In the genomic region with DNA sequence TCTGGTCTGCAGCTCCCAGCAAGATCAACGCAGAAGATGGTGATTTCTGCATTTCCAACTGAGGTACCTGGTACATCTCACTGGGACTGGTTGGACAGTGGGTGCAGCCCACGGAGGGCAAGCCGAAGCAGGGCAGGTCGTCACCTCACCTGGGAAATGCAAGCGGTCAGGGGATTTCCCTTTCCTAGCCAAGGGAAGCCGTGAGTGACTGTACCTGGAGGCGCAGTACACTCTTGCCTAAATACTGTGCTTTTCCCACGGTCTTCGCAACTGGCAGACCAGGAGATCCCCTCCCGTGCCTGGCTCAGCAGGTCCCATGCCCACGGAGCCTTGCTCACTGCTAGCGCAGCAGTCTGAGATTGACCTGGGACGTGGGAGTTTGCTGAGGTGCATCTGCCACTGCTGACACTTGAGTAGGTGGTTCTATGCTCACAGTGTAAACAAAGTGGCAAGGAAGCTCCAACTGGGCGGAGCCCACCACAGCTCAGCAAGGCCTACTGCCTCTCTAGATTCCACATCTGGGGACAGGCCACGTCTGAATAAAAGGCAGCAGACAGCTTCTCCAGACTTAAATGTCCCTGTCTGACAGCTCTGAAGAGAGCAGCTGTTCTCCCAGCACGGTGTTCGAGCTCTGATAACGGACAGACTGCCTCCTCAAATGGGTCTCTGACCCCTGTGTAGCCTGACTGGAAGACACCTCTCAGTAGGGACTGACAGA, we compare ENCODE assay signal across 8 cellular contexts. TPM values are rescaled to one million over a fixed set of nuclear protein-coding genes. Genes with fewer than 3 reads are reported as not detected.
DNase-seq lines count a peak whose midpoint lies in the region; ATAC-seq and TF ChIP-seq lines count a peak whose summit lies in the region.
"Not testable (repeated sequence)": the region's sequence is repeated elsewhere in the genome, so short reads cannot be mapped to it uniquely, and the experiment has no call there.

No MANE protein-coding gene starts in this region.

- H3K9me3 ChIP-seq in CD4-positive, alpha-beta T cell (ENCODE audit: control insufficient read depth, low read length), result not testable (repeated sequence)

- H3K27ac ChIP-seq in CD4-positive, alpha-beta T cell (ENCODE audit: low read depth, low read length), result not testable (repeated sequence)

- CTCF ChIA-PET in CD4-positive, alpha-beta T cell (lab: Charles Lee), result not testable (repeated sequence)

- DNase-seq in CD4-positive, alpha-beta T cell, result peak in 9 of 10 experiments; percentile 4 to 41 (median 20)
- DNase-seq in T follicular helper cell (ENCODE audit: low read depth) (peak; percentile 1), islet precursor cell (peak; percentile 51)
- DNase-seq in activated CD4-positive, alpha-beta T cell treated with anti-CD3 and anti-CD28 coated beads, Interleukin-2, amount 50 U/mL, for 24 hours (ENCODE audit: low read depth in 1 of 2, low spot score in 1 of 2), result peak; percentile 15 to 16
- peak; percentile 43 to 53 for DNase-seq in activated T-cell treated with anti-CD3 and anti-CD28 coated beads, Interleukin-2, amount 50 U/mL, for 72 hours
- DNase-seq in activated naive CD8-positive, alpha-beta T cell treated with anti-CD3 and anti-CD28 coated beads for 36 hours, result peak; percentile 29
- peak in 2 of 3 donors; percentile 9 to 14 for DNase-seq in stimulated activated CD4-positive, alpha-beta T cell treated with anti-CD3 and anti-CD28 coated beads, Interleukin-12 subunit alpha, Interleukin-12 subunit beta, amount 100 ng/mL, for 48 hours (ENCODE audit: low read depth in 2 of 3, low spot score in 1 of 3)
- peak; percentile 9 to 49 for DNase-seq in stimulated activated CD8-positive, alpha-beta memory T cell treated with anti-CD3 and anti-CD28 coated beads, Interleukin-15, amount 100 ng/mL, for 4 hours (ENCODE audit: low read depth in 2 of 2)

- H3K4me1 Mint-ChIP-seq in CD4-positive, alpha-beta T cell (ENCODE audit: low read depth), result peaks cover 93% of the 10 kb centered on the region
- H3K4me1 Mint-ChIP-seq in activated T-cell treated with anti-CD3 and anti-CD28 coated beads, Interleukin-2, amount 50 U/mL, for 72 hours (ENCODE audit: low read depth), result peaks cover 88% of the 10 kb centered on the region
- peaks cover 76% of the 10 kb centered on the region for H3K4me1 Mint-ChIP-seq in activated naive CD8-positive, alpha-beta T cell treated with anti-CD3 and anti-CD28 coated beads for 36 hours

- not testable (repeated sequence) for H3K27me3 Mint-ChIP-seq in CD4-positive, alpha-beta T cell; activated T-cell treated with anti-CD3 and anti-CD28 coated beads, Interleukin-2, amount 50 U/mL, for 72 hours (ENCODE audit: low read depth); activated naive CD8-positive, alpha-beta T cell treated with anti-CD3 and anti-CD28 coated beads for 36 hours

- TF ChIP-seq CTCF in CD4-positive, alpha-beta T cell (IDR thresholded peaks at IDR 0.05), result not testable (repeated sequence)

- peak; percentile 85 for ATAC-seq in CD4-positive, alpha-beta T cell (ENCODE audit: poor library complexity)
- ATAC-seq in activated T-cell treated with anti-CD3 and anti-CD28 coated beads, Interleukin-2, amount 50 U/mL, for 72 hours (replicated peaks in 1 of 2), result peak; percentile 91 to 93

- not testable (repeated sequence) for H3K27me3 ChIP-seq in CD4-positive, alpha-beta T cell (ENCODE audit: control insufficient read depth, insufficient read depth, low read length)

- not testable (repeated sequence) for H3K9me3 Mint-ChIP-seq in CD4-positive, alpha-beta T cell; activated T-cell treated with anti-CD3 and anti-CD28 coated beads, Interleukin-2, amount 50 U/mL, for 72 hours
- H3K9me3 Mint-ChIP-seq in activated naive CD8-positive, alpha-beta T cell treated with anti-CD3 and anti-CD28 coated beads for 36 hours, result peaks cover 29% of the 10 kb centered on the region

- H3K36me3 Mint-ChIP-seq in CD4-positive, alpha-beta T cell (ENCODE audit: low read depth); activated T-cell treated with anti-CD3 and anti-CD28 coated beads, Interleukin-2, amount 50 U/mL, for 72 hours (ENCODE audit: insufficient read depth in 2 of 2): not testable (repeated sequence)
- H3K36me3 Mint-ChIP-seq in activated naive CD8-positive, alpha-beta T cell treated with anti-CD3 and anti-CD28 coated beads for 36 hours, result peaks cover 47% of the 10 kb centered on the region

- peak overlapping the region; percentile 74 for H3K4me3 Mint-ChIP-seq in CD4-positive, alpha-beta T cell
- H3K4me3 Mint-ChIP-seq in activated T-cell treated with anti-CD3 and anti-CD28 coated beads, Interleukin-2, amount 50 U/mL, for 72 hours, result peak overlapping the region; percentile 70 to 72
- not testable (repeated sequence) for H3K4me3 Mint-ChIP-seq in activated naive CD8-positive, alpha-beta T cell treated with anti-CD3 and anti-CD28 coated beads for 36 hours

- POLR2A ChIA-PET in CD4-positive, alpha-beta T cell (lab: Charles Lee), result interaction anchor here (0.6 to 3.2 kb wide), 5 partner anchors 9 to 131 kb away, joined by 3 to 18 read pairs (median 4); a partner anchor contains a TSS

- H3K27ac Mint-ChIP-seq in CD4-positive, alpha-beta T cell, result peak overlapping the region; percentile 80
- not testable (repeated sequence) for H3K27ac Mint-ChIP-seq in activated T-cell treated with anti-CD3 and anti-CD28 coated beads, Interleukin-2, amount 50 U/mL, for 72 hours; activated naive CD8-positive, alpha-beta T cell treated with anti-CD3 and anti-CD28 coated beads for 36 hours

- intact Hi-C loops in CD4-positive, alpha-beta T cell (cut with DNase I, micrococcal nuclease), result loop anchor here (2.0 to 10.0 kb wide), 3 partner anchors 14 to 48 kb away; no protein-coding TSS in a partner anchor

RNA-seq across cellular contexts. Expression of a gene that starts 51.1 kb away (rescaled TPM):
- total RNA-seq in CD4-positive, alpha-beta T cell, result 10 to 100 TPM; 86.1 to 87.7 TPM
- 10 to 100 TPM; 71.7 TPM for total RNA-seq in activated T-cell treated with anti-CD3 and anti-CD28 coated beads, Interleukin-2, amount 50 U/mL, for 72 hours
- total RNA-seq in activated naive CD8-positive, alpha-beta T cell treated with anti-CD3 and anti-CD28 coated beads for 36 hours, result 10 to 100 TPM; 54.0 to 63.8 TPM

Comparison
In these comparisons a context has a peak if more than half of its experiments do, and no peak if none do; other contexts are left out.
1. DNase-seq: peak in every context shown above with its lines; median percentile 51 in islet precursor cell; 48 in activated T-cell treated with anti-CD3 and anti-CD28 coated beads, Interleukin-2, amount 50 U/mL, for 72 hours; 29 in activated naive CD8-positive, alpha-beta T cell treated with anti-CD3 and anti-CD28 coated beads for 36 hours; 29 in stimulated activated CD8-positive, alpha-beta memory T cell treated with anti-CD3 and anti-CD28 coated beads, Interleukin-15, amount 100 ng/mL, for 4 hours; 20 in CD4-positive, alpha-beta T cell; 16 in activated CD4-positive, alpha-beta T cell treated with anti-CD3 and anti-CD28 coated beads, Interleukin-2, amount 50 U/mL, for 24 hours; 12 in stimulated activated CD4-positive, alpha-beta T cell treated with anti-CD3 and anti-CD28 coated beads, Interleukin-12 subunit alpha, Interleukin-12 subunit beta, amount 100 ng/mL, for 48 hours; 1 in T follicular helper cell.